Comparison of ENCODE assay signal across 10 cellular contexts in genomic region chr2:41400057-41400665, GRCh38.
DNase-seq lines count a peak whose midpoint lies in the region; ATAC-seq, FAIRE-seq and TF ChIP-seq lines count a peak whose summit lies in the region.
"Had no signal": no experiment of that assay in that cellular context is flagged by ENCODE, and none has a peak within 500 bp of the region (broad histone marks: within the 10 kb centered on the region; RNA-seq: fewer than 3 reads in every experiment).

No MANE protein-coding gene starts in this region.

- peaks cover 4% of the 10 kb centered on the region for H3K9me3 Mint-ChIP-seq in progenitor cell of endocrine pancreas (ENCODE audit: low read depth)

- H3K4me1 Mint-ChIP-seq in progenitor cell of endocrine pancreas (ENCODE audit: low read depth) = no peaks in the 10 kb centered on the region

- ATAC-seq in GM21526 (IDR thresholded peaks at IDR 0.05; ENCODE audit: low FRiP score, unreplicated experiment) (no peak), HG02678 (IDR thresholded peaks at IDR 0.05; ENCODE audit: unreplicated experiment) (no peak)

- no peak overlapping the region for H3K27ac ChIP-seq in mammary epithelial cell (ENCODE audit: insufficient read depth, low read depth, low read length)
- no peak overlapping the region for H3K27ac ChIP-seq in kidney (ENCODE audit: low read depth in 2 of 2, low read length in 2 of 2)
- H3K27ac ChIP-seq: BLaER1 treated with 17β-estradiol and CSF1 and Interleukin-3, amounts not matched to agents 10 nM and 100 nM had no signal

- FAIRE-seq in kidney (lab: Jason Lieb, UNC) = no peak

- intact Hi-C loops in mammary epithelial cell (cut with micrococcal nuclease) = loop anchor here (10.0 kb wide), 2 partner anchors 555 to 1485 kb away; no protein-coding TSS in a partner anchor
- intact Hi-C loops in kidney (cut with DNase I) = no loop called here

- H3K36me3 ChIP-seq in mammary epithelial cell (ENCODE audit: insufficient read depth, low read length) (no peaks in the 10 kb centered on the region), kidney (ENCODE audit: control insufficient read depth in 1 of 2, insufficient read depth in 2 of 2, low read length in 2 of 2) (no peaks in the 10 kb centered on the region)
- H3K36me3 ChIP-seq: BLaER1 treated with 17β-estradiol and CSF1 and Interleukin-3, amounts not matched to agents 10 nM and 100 nM had no signal

- WGBS in mammary epithelial cell (ENCODE audit: low coverage, missing lambda C conversion rate) = 14% methylated on average over 4 of the region's 6 CpGs

- no peaks in the 10 kb centered on the region for H3K27me3 Mint-ChIP-seq in progenitor cell of endocrine pancreas

- H3K36me3 Mint-ChIP-seq in progenitor cell of endocrine pancreas (ENCODE audit: insufficient read depth) = no peaks in the 10 kb centered on the region
- H3K36me3 Mint-ChIP-seq: activated naive CD8-positive, alpha-beta T cell had no signal

- no peak overlapping the region for H3K27ac Mint-ChIP-seq in progenitor cell of endocrine pancreas
- H3K27ac Mint-ChIP-seq: activated naive CD8-positive, alpha-beta T cell had no signal

- no peaks in the 10 kb centered on the region for H3K4me1 ChIP-seq in mammary epithelial cell (ENCODE audit: insufficient read depth, low read length)
- no peaks in the 10 kb centered on the region for H3K4me1 ChIP-seq in kidney (ENCODE audit: control insufficient read depth in 1 of 2, insufficient read depth in 1 of 2, low read depth in 1 of 2, low read length in 2 of 2)
- H3K4me1 ChIP-seq: BLaER1 treated with 17β-estradiol and CSF1 and Interleukin-3, amounts not matched to agents 10 nM and 100 nM had no signal

- CTCF ChIA-PET in mammary epithelial cell (lab: Charles Lee; ENCODE audit: low non-redundant PET) = interaction anchor here (0.6 to 0.7 kb wide), 4 partner anchors 397 to 562 kb away, joined by 3 to 8 read pairs (median 6); no protein-coding TSS in a partner anchor

- H3K4me2 ChIP-seq in mammary epithelial cell (ENCODE audit: insufficient read depth, low read depth, low read length) = no peak overlapping the region
- H3K4me2 ChIP-seq: BLaER1 treated with 17β-estradiol and CSF1 and Interleukin-3, amounts not matched to agents 10 nM and 100 nM had no signal

- in situ Hi-C loops in mammary epithelial cell (cut with MboI; ENCODE audit: low sequenced_read_pairs in 2 of 2) = loop anchor here in 1 of 2 donors (25.0 kb wide), 1 partner anchor 362 kb away; no protein-coding TSS in a partner anchor

- H3K9ac ChIP-seq in mammary epithelial cell (ENCODE audit: insufficient read depth, low read length) (no peak overlapping the region), kidney (ENCODE audit: low read length in 2 of 2) (no peak overlapping the region)
- H3K9ac ChIP-seq: BLaER1 treated with 17β-estradiol and CSF1 and Interleukin-3, amounts not matched to agents 10 nM and 100 nM had no signal

- no TSS peak for BruUV-seq in mammary epithelial cell (replicated peaks; lab: Mats Ljungman, UMichigan)

- H3K27me3 ChIP-seq in mammary epithelial cell (ENCODE audit: insufficient read depth, low read length) = no peaks in the 10 kb centered on the region
- H3K27me3 ChIP-seq: BLaER1 treated with 17β-estradiol and CSF1 and Interleukin-3, amounts not matched to agents 10 nM and 100 nM had no signal

- no peak overlapping the region for H3K4me3 Mint-ChIP-seq in progenitor cell of endocrine pancreas (ENCODE audit: low read depth)
- H3K4me3 Mint-ChIP-seq: activated naive CD8-positive, alpha-beta T cell had no signal

- TF ChIP-seq CTCF in mammary epithelial cell (conservative IDR thresholded peaks at IDR 0.05 in 1 of 2, IDR thresholded peaks at IDR 0.05 in 1 of 2; ENCODE audit: extremely low read depth in 1 of 2, insufficient read depth in 1 of 2, low read depth in 1 of 2, low read length in 2 of 2) (peak; percentile 11 to 20), progenitor cell of endocrine pancreas (IDR thresholded peaks at IDR 0.05; ENCODE audit: unreplicated experiment) (peak; percentile 51), kidney (IDR thresholded peaks at IDR 0.05; ENCODE audit: borderline replicate concordance, extremely low read depth, insufficient read depth) (no peak)

- DNase-seq in SKM-1 treated with dmso at 0.1 percent for 144 hours (lab: John Stamatoyannopoulos, UW; ENCODE audit: unreplicated experiment) = peak; percentile 8
- DNase-seq in SKM-1 (lab: John Stamatoyannopoulos, UW; ENCODE audit: unreplicated experiment) = no peak
- DNase-seq in NCI-H146 treated with DMSO at 0.1 percent for 48 hours (lab: John Stamatoyannopoulos, UW; ENCODE audit: unreplicated experiment) = peak; percentile 12
- no peak for DNase-seq in mammary epithelial cell
- no peak for DNase-seq in progenitor cell of endocrine pancreas (ENCODE audit: low spot score, unreplicated experiment)
- no peak for DNase-seq in kidney

- dilution Hi-C loops in mammary epithelial cell (cut with HindIII; ENCODE audit: low sequenced_read_pairs) = loop anchor here (25.0 kb wide), 1 partner anchor 387 kb away; no protein-coding TSS in a partner anchor

- H3K9me3 ChIP-seq in mammary epithelial cell (replicated peaks; ENCODE audit: insufficient read depth, low read length) (no peaks in the 10 kb centered on the region), kidney (ENCODE audit: control insufficient read depth in 1 of 2, low read length in 2 of 2) (no peaks in the 10 kb centered on the region)

- H2AFZ ChIP-seq in mammary epithelial cell (ENCODE audit: low read depth, low read length) = no peak overlapping the region

- H4K20me1 ChIP-seq in mammary epithelial cell (ENCODE audit: insufficient read depth, low read length) = no peaks in the 10 kb centered on the region
- H4K20me1 ChIP-seq: BLaER1 treated with 17β-estradiol and CSF1 and Interleukin-3, amounts not matched to agents 10 nM and 100 nM had no signal

- H3K4me3 ChIP-seq in mammary epithelial cell (replicated peaks in 1 of 3; ENCODE audit: insufficient read depth in 1 of 3, low read depth in 2 of 3, low read length in 3 of 3) (no peak overlapping the region), kidney (ENCODE audit: low read length in 2 of 2) (no peak overlapping the region)
- H3K4me3 ChIP-seq: BLaER1 treated with 17β-estradiol and CSF1 and Interleukin-3, amounts not matched to agents 10 nM and 100 nM had no signal

- H3K79me2 ChIP-seq in mammary epithelial cell (ENCODE audit: insufficient read depth, low read length) = no peaks in the 10 kb centered on the region

Comparison
In these comparisons a context has a peak if more than half of its experiments do, and no peak if none do; other contexts are left out.
1. DNase-seq: peak in SKM-1 treated with dmso at 0.1 percent for 144 hours (single experiment) and NCI-H146 treated with DMSO at 0.1 percent for 48 hours (single experiment); none in SKM-1 (single experiment), mammary epithelial cell (single experiment), progenitor cell of endocrine pancreas (single experiment) and kidney (single experiment).